In genomic region chr12:34218193-34219045, GRCh38 we compare ENCODE assay signal across 8 cellular contexts.
DNase-seq lines count a peak whose midpoint lies in the region; ATAC-seq and TF ChIP-seq lines count a peak whose summit lies in the region.

No MANE protein-coding gene starts in this region.

- CTCF ChIA-PET in WTC11 (lab: Charles Lee): no interaction called here

- no peak overlapping the region; the same call in 1 of the 2 replicates for H3K27ac ChIP-seq in 22Rv1

- H3K27me3 Mint-ChIP-seq in WTC11 (ENCODE audit: low read depth): peaks cover 5% of the 10 kb centered on the region; the same call in 1 of the 2 replicates

- POLR2A ChIA-PET in WTC11 (lab: Charles Lee): no interaction called here

- TF ChIP-seq CTCF in 22Rv1 (IDR thresholded peaks at IDR 0.05) (peak; percentile 97), WTC11 (IDR thresholded peaks at IDR 0.05) (peak; percentile 59)

- no peak overlapping the region for H3K27ac Mint-ChIP-seq in WTC11

- H3K4me3 Mint-ChIP-seq in WTC11: no peak overlapping the region

- H3K9me3 Mint-ChIP-seq in WTC11: peaks cover 52% of the 10 kb centered on the region

- ATAC-seq in GM18505 (IDR thresholded peaks at IDR 0.05; ENCODE audit: unreplicated experiment) (peak; percentile 88), HG03060 (IDR thresholded peaks at IDR 0.05; ENCODE audit: low read depth, unreplicated experiment) (peak; percentile 71), WTC11 (peak; percentile 43; the same call in 1 of the 2 replicates), left colon (peak; percentile 74)

- peaks cover 61% of the 10 kb centered on the region for H3K36me3 Mint-ChIP-seq in WTC11

- no peak for TF ChIP-seq POLR2A in GM18505 (IDR thresholded peaks at IDR 0.05; ENCODE audit: borderline replicate concordance, extremely low read depth, insufficient read depth, insufficient read length)

- no peaks in the 10 kb centered on the region for H3K4me1 Mint-ChIP-seq in WTC11

- DNase-seq in NCI-H2107 treated with DMSO at 0.1 percent for 48 hours (lab: John Stamatoyannopoulos, UW; ENCODE audit: unreplicated experiment) (peak; percentile 60), WTC11 (ENCODE audit: low spot score) (peak; percentile 47), cerebellum (ENCODE audit: low spot score) (peak; percentile 15), left colon (peak in 1 of 2 donors; percentile 59)
- DNase-seq in stimulated activated CD4-positive, alpha-beta T cell treated with anti-CD3 and anti-CD28 coated beads, Interleukin-2, amount 100 ng/mL, for 24 hours: peak; percentile 70 to 75

- intact Hi-C loops in left colon (cut with DNase I, micrococcal nuclease): loop anchor here in 1 of 2 donors (5.0 kb wide), 1 partner anchor 96 kb away; no protein-coding TSS in a partner anchor

TF ChIP-seq in WTC11, 78 proteins besides CTCF, POLR2A, EP300 and RAD21:
- TF ChIP-seq, protein P1, sequence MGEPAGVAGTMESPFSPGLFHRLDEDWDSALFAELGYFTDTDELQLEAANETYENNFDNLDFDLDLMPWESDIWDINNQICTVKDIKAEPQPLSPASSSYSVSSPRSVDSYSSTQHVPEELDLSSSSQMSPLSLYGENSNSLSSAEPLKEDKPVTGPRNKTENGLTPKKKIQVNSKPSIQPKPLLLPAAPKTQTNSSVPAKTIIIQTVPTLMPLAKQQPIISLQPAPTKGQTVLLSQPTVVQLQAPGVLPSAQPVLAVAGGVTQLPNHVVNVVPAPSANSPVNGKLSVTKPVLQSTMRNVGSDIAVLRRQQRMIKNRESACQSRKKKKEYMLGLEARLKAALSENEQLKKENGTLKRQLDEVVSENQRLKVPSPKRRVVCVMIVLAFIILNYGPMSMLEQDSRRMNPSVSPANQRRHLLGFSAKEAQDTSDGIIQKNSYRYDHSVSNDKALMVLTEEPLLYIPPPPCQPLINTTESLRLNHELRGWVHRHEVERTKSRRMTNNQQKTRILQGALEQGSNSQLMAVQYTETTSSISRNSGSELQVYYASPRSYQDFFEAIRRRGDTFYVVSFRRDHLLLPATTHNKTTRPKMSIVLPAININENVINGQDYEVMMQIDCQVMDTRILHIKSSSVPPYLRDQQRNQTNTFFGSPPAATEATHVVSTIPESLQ (CRISPR knock-in tag; IDR thresholded peaks at IDR 0.05): no peak
- no peak for TF ChIP-seq CREM (CRISPR knock-in tag; IDR thresholded peaks at IDR 0.05)
- no peak for TF ChIP-seq CBFB (CRISPR knock-in tag; IDR thresholded peaks at IDR 0.05; ENCODE audit: low read depth)
- TF ChIP-seq, protein P2, sequence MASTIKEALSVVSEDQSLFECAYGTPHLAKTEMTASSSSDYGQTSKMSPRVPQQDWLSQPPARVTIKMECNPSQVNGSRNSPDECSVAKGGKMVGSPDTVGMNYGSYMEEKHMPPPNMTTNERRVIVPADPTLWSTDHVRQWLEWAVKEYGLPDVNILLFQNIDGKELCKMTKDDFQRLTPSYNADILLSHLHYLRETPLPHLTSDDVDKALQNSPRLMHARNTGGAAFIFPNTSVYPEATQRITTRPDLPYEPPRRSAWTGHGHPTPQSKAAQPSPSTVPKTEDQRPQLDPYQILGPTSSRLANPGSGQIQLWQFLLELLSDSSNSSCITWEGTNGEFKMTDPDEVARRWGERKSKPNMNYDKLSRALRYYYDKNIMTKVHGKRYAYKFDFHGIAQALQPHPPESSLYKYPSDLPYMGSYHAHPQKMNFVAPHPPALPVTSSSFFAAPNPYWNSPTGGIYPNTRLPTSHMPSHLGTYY (CRISPR knock-in tag; IDR thresholded peaks at IDR 0.05): no peak
- no peak for TF ChIP-seq GABPB1 (CRISPR knock-in tag; IDR thresholded peaks at IDR 0.05)
- no peak for TF ChIP-seq SMAD4 (CRISPR knock-in tag; IDR thresholded peaks at IDR 0.05)
- TF ChIP-seq, protein P3, sequence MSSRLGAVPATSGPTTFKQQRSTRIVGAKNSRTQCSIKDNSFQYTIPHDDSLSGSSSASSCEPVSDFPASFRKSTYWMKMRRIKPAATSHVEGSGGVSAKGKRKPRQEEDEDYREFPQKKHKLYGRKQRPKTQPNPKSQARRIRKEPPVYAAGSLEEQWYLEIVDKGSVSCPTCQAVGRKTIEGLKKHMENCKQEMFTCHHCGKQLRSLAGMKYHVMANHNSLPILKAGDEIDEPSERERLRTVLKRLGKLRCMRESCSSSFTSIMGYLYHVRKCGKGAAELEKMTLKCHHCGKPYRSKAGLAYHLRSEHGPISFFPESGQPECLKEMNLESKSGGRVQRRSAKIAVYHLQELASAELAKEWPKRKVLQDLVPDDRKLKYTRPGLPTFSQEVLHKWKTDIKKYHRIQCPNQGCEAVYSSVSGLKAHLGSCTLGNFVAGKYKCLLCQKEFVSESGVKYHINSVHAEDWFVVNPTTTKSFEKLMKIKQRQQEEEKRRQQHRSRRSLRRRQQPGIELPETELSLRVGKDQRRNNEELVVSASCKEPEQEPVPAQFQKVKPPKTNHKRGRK (CRISPR knock-in tag; IDR thresholded peaks at IDR 0.05; ENCODE audit: borderline replicate concordance): no peak
- TF ChIP-seq, protein P4, sequence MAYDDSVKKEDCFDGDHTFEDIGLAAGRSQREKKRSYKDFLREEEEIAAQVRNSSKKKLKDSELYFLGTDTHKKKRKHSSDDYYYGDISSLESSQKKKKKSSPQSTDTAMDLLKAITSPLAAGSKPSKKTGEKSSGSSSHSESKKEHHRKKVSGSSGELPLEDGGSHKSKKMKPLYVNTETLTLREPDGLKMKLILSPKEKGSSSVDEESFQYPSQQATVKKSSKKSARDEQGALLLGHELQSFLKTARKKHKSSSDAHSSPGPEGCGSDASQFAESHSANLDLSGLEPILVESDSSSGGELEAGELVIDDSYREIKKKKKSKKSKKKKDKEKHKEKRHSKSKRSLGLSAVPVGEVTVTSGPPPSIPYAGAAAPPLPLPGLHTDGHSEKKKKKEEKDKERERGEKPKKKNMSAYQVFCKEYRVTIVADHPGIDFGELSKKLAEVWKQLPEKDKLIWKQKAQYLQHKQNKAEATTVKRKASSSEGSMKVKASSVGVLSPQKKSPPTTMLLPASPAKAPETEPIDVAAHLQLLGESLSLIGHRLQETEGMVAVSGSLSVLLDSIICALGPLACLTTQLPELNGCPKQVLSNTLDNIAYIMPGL (CRISPR knock-in tag; IDR thresholded peaks at IDR 0.05): no peak
- no peak for TF ChIP-seq NR1H2 (CRISPR knock-in tag; IDR thresholded peaks at IDR 0.05)
- TF ChIP-seq E2F1 (CRISPR knock-in tag; IDR thresholded peaks at IDR 0.05): no peak
- no peak for TF ChIP-seq ZBTB21 (CRISPR knock-in tag; IDR thresholded peaks at IDR 0.05; ENCODE audit: borderline replicate concordance)
- no peak for TF ChIP-seq NFYB (CRISPR knock-in tag; conservative IDR thresholded peaks at IDR 0.05; ENCODE audit: low read depth)
- TF ChIP-seq GTF2I (CRISPR knock-in tag; conservative IDR thresholded peaks at IDR 0.05): no peak
- no peak for TF ChIP-seq NFATC4 (CRISPR knock-in tag; IDR thresholded peaks at IDR 0.05)
- TF ChIP-seq NR3C1 (CRISPR knock-in tag; conservative IDR thresholded peaks at IDR 0.05; ENCODE audit: low read depth): no peak
- TF ChIP-seq MXD4 (CRISPR knock-in tag; IDR thresholded peaks at IDR 0.05; ENCODE audit: borderline replicate concordance): no peak
- TF ChIP-seq PRRX2 (CRISPR knock-in tag; IDR thresholded peaks at IDR 0.05): no peak
